Comparison of ENCODE assay signal across 8 cellular contexts in genomic region chr11:83063073-83063754, GRCh38. TPM values are rescaled to one million over a fixed set of nuclear protein-coding genes. Genes with fewer than 3 reads are reported as not detected.
DNase-seq lines count a peak whose midpoint lies in the region; ATAC-seq, FAIRE-seq and TF ChIP-seq lines count a peak whose summit lies in the region.

No MANE protein-coding gene starts in this region.

- H3K4me2 ChIP-seq in astrocyte (ENCODE audit: low read length) (peak overlapping the region; percentile 63), mesendoderm (ENCODE audit: low read length) (no peak overlapping the region)

- no peak overlapping the region for H3K23ac ChIP-seq in mesendoderm (ENCODE audit: low read length)

- H3K27me3 ChIP-seq in astrocyte (ENCODE audit: insufficient read depth, low read length) (no peaks in the 10 kb centered on the region), mesendoderm (ENCODE audit: insufficient read depth, low read length, poor library complexity) (no peaks in the 10 kb centered on the region)

- no peak overlapping the region for H2BK5ac ChIP-seq in mesendoderm (ENCODE audit: low read length)

- peaks cover 90% of the 10 kb centered on the region for H3K79me2 ChIP-seq in astrocyte (ENCODE audit: insufficient read depth, low read length)
- peaks cover 10% of the 10 kb centered on the region for H3K79me2 ChIP-seq in mesendoderm (ENCODE audit: control insufficient read depth, insufficient read depth, low read length)

- no peak overlapping the region for H3K4ac ChIP-seq in mesendoderm (ENCODE audit: low read depth, low read length)

- no peaks in the 10 kb centered on the region for H3K9me3 ChIP-seq in astrocyte (ENCODE audit: insufficient read depth, low read depth, low read length)

- peaks cover 47% of the 10 kb centered on the region for H4K20me1 ChIP-seq in astrocyte (ENCODE audit: insufficient read depth, low read length)

- H3K36me3 ChIP-seq in astrocyte (ENCODE audit: insufficient read depth, low read length): no peaks in the 10 kb centered on the region
- H3K36me3 ChIP-seq in mesendoderm (ENCODE audit: control insufficient read depth, insufficient read depth, low read length): no peaks in the 10 kb centered on the region

- no peak overlapping the region for H3K18ac ChIP-seq in mesendoderm (ENCODE audit: low read length)

- H2BK15ac ChIP-seq in mesendoderm (replicated peaks; ENCODE audit: low read depth): no peak overlapping the region

- peaks cover 14% of the 10 kb centered on the region for H3K4me1 Mint-ChIP-seq in astrocyte (ENCODE audit: low read depth, unreplicated experiment)

- FAIRE-seq in astrocyte (lab: Jason Lieb, UNC): no peak

- DNase-seq in astrocyte (ENCODE audit: low read depth) (peak; percentile 82), mesendoderm (peak; percentile 28), NCI-H2107 (lab: John Stamatoyannopoulos, UW) (no peak), NCI-H1930 (lab: John Stamatoyannopoulos, UW) (no peak)
- DNase-seq in activated CD4-positive, alpha-beta T cell treated with anti-CD3 and anti-CD28 coated beads for 48 hours: no peak

- no peaks in the 10 kb centered on the region for H3K27me3 Mint-ChIP-seq in astrocyte (ENCODE audit: low read depth, unreplicated experiment)

- peaks cover 7% of the 10 kb centered on the region for H3K36me3 Mint-ChIP-seq in astrocyte (ENCODE audit: low read depth, unreplicated experiment)

- no peak overlapping the region for H3K27ac Mint-ChIP-seq in astrocyte (ENCODE audit: unreplicated experiment)

- H3K56ac ChIP-seq in mesendoderm (ENCODE audit: low read length): no peak overlapping the region

- H3K4me1 ChIP-seq in astrocyte (ENCODE audit: insufficient read depth, low read length) (peaks cover 10% of the 10 kb centered on the region), mesendoderm (ENCODE audit: control insufficient read depth, low read depth, low read length) (no peaks in the 10 kb centered on the region)

- no peaks in the 10 kb centered on the region for H3K9me3 Mint-ChIP-seq in astrocyte (ENCODE audit: unreplicated experiment)

- H3K4me3 Mint-ChIP-seq in astrocyte (ENCODE audit: unreplicated experiment): no peak overlapping the region

- H3K4me3 ChIP-seq in GM08714 (ENCODE audit: low read length) (peak overlapping the region; percentile 75), astrocyte (ENCODE audit: insufficient read depth, low read depth, low read length) (no peak overlapping the region), mesendoderm (ENCODE audit: low read length) (no peak overlapping the region)

- peak; percentile 58 for ATAC-seq in GM21360 (IDR thresholded peaks at IDR 0.05; ENCODE audit: unreplicated experiment)
- ATAC-seq in HG03520 (IDR thresholded peaks at IDR 0.05; ENCODE audit: unreplicated experiment): peak; percentile 70

- no peak for TF ChIP-seq CTCF in astrocyte (IDR thresholded peaks at IDR 0.05; ENCODE audit: insufficient read depth, low read depth, low read length)

- no peak overlapping the region for H2AK5ac ChIP-seq in mesendoderm (ENCODE audit: low read length)

- H2AFZ ChIP-seq in astrocyte (ENCODE audit: low read depth, low read length): no peak overlapping the region

- peak overlapping the region; percentile 36 for H3K9ac ChIP-seq in astrocyte (ENCODE audit: low read length)
- no peak overlapping the region for H3K9ac ChIP-seq in mesendoderm (ENCODE audit: low read length)

- no peak overlapping the region for H4K5ac ChIP-seq in mesendoderm (ENCODE audit: low read length)

- WGBS in mesendoderm (ENCODE audit: extremely low coverage, insufficient coverage, low lambda C conversion rate): no CpG with 5 or more reads among the region's 7 CpGs

- no peak overlapping the region for H4K8ac ChIP-seq in mesendoderm (ENCODE audit: low read depth, low read length)

- no peak overlapping the region for H2BK120ac ChIP-seq in mesendoderm (ENCODE audit: low read depth, low read length)

- H3K79me1 ChIP-seq in mesendoderm (ENCODE audit: low read length): peaks cover 6% of the 10 kb centered on the region

- peak overlapping the region; percentile 51 for H3K27ac ChIP-seq in astrocyte (ENCODE audit: low read depth, low read length)
- no peak overlapping the region for H3K27ac ChIP-seq in mesendoderm (ENCODE audit: low read depth, low read length)

RNA-seq across cellular contexts. Expression of gene RAB30, which starts 8.5 kb away (rescaled TPM):
- total RNA-seq in astrocyte: 35.5 and 40.0 TPM in 2 replicates
- polyA plus RNA-seq in mesendoderm (2013, experiment 1 of 2): 7.6 TPM
- 8.3 TPM for polyA plus RNA-seq in mesendoderm (2013, experiment 2 of 2)

Comparison
In these comparisons a context has a peak if more than half of its experiments do, and no peak if none do; other contexts are left out.
1. DNase-seq: peak in astrocyte (single experiment) and mesendoderm (single experiment); none in NCI-H2107 (single experiment), NCI-H1930 (0 of 2) and activated CD4-positive, alpha-beta T cell treated with anti-CD3 and anti-CD28 coated beads for 48 hours (single experiment).